ENCODE assay signal across 6 cellular contexts in the genomic region with DNA sequence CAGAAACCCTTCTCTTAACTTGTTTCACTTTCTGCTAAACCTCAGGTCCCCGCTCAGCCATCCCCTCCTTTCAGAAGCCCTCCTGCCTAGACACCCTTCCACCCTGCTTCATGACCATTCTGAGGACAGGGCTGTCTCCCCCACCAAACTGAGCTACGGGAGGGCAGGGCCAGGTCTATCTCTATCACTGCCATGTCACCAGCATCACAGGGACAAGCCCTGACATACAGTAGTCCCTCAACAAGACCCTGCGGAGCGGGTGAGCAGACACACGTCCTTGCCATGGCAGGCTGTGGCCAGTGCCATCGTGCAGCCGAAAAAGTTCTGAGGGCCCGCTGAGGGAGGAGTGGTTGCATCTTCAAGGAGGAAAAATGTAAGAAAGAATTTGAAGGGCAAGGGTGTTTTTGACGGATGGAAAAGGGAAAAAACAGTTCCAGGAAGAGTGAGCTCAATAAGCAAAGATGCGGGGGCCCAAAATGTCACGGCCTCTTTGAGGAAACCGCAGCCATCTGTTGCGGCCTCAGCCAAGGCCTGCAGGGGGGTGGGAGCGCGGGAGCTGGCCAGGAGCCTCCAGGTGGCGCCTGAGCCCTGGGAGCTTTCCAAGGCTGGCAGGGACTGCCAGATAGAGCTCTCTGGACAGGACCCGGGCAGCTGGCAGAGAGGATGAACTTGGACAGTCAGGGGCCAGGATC. TPM values are rescaled to one million over a fixed set of nuclear protein-coding genes. Genes with fewer than 3 reads are reported as not detected.
DNase-seq lines count a peak whose midpoint lies in the region; ATAC-seq lines count a peak whose summit lies in the region.

No MANE protein-coding gene starts in this region.

- no peaks in the 10 kb centered on the region for H3K36me3 ChIP-seq in muscle layer of colon (ENCODE audit: insufficient read depth, low read length)

- ATAC-seq in GM19328 (IDR thresholded peaks at IDR 0.05; ENCODE audit: unreplicated experiment) = no peak

- H3K9me3 Mint-ChIP-seq in activated naive CD8-positive, alpha-beta T cell treated with anti-CD3 and anti-CD28 coated beads for 36 hours = no peaks in the 10 kb centered on the region

- peak overlapping the region in 1 of 2 donors; percentile 16 for H3K4me3 ChIP-seq in muscle layer of colon (ENCODE audit: low read depth in 1 of 2, low read length in 2 of 2)

- H3K27me3 ChIP-seq in muscle layer of colon (ENCODE audit: control insufficient read depth in 1 of 2, insufficient read depth in 2 of 2, low read length in 2 of 2) = no peaks in the 10 kb centered on the region

- DNase-seq in ELR (ENCODE audit: low read depth) (peak; percentile 72), NCI-H1694 (lab: John Stamatoyannopoulos, UW) (peak; percentile 76), ureter (ENCODE audit: low spot score) (no peak)
- DNase-seq in activated naive CD8-positive, alpha-beta T cell treated with anti-CD3 and anti-CD28 coated beads for 36 hours = peak; percentile 81

- H3K4me1 ChIP-seq in muscle layer of colon (ENCODE audit: insufficient read depth, low read length) = peaks cover 51% of the 10 kb centered on the region

- H3K27ac ChIP-seq in muscle layer of colon (ENCODE audit: low read depth, low read length) = peak overlapping the region; percentile 19

- H3K9ac ChIP-seq in muscle layer of colon (ENCODE audit: low read length) = no peak overlapping the region

- peak overlapping the region; percentile 96 for H3K27ac Mint-ChIP-seq in activated naive CD8-positive, alpha-beta T cell treated with anti-CD3 and anti-CD28 coated beads for 36 hours

- H3K4me1 Mint-ChIP-seq in activated naive CD8-positive, alpha-beta T cell treated with anti-CD3 and anti-CD28 coated beads for 36 hours = peaks cover 73% of the 10 kb centered on the region

- no peaks in the 10 kb centered on the region for H3K27me3 Mint-ChIP-seq in activated naive CD8-positive, alpha-beta T cell treated with anti-CD3 and anti-CD28 coated beads for 36 hours

- H3K36me3 Mint-ChIP-seq in activated naive CD8-positive, alpha-beta T cell treated with anti-CD3 and anti-CD28 coated beads for 36 hours = peaks cover 38% of the 10 kb centered on the region

- peak overlapping the region; percentile 73 for H3K4me3 Mint-ChIP-seq in activated naive CD8-positive, alpha-beta T cell treated with anti-CD3 and anti-CD28 coated beads for 36 hours

- no peaks in the 10 kb centered on the region for H3K9me3 ChIP-seq in muscle layer of colon (ENCODE audit: low read length)

RNA-seq across cellular contexts. Expression of gene PTGIR, which starts 8.1 kb away (rescaled TPM):
- 10 to 100 TPM; 43.9 to 46.7 TPM for total RNA-seq in activated naive CD8-positive, alpha-beta T cell treated with anti-CD3 and anti-CD28 coated beads for 36 hours
- 3.5 TPM for total RNA-seq in ureter

RNA-seq across cellular contexts. Expression of gene CALM3, which starts 15.6 kb away (rescaled TPM):
- total RNA-seq in activated naive CD8-positive, alpha-beta T cell treated with anti-CD3 and anti-CD28 coated beads for 36 hours = 100 to 1,000 TPM; 567 TPM
- total RNA-seq in ureter = 253 TPM

RNA-seq across cellular contexts. Expression of gene GNG8, which starts 19.2 kb away (rescaled TPM):
- total RNA-seq in activated naive CD8-positive, alpha-beta T cell treated with anti-CD3 and anti-CD28 coated beads for 36 hours = 10 to 100 TPM; 20.4 to 21.3 TPM
- total RNA-seq in ureter = not detected

RNA-seq across cellular contexts. Expression of gene DACT3, which starts 44.2 kb away (rescaled TPM):
- total RNA-seq in activated naive CD8-positive, alpha-beta T cell treated with anti-CD3 and anti-CD28 coated beads for 36 hours = 1 to 10 TPM; 3.7 to 3.9 TPM
- 25.6 TPM for total RNA-seq in ureter

Comparison
In these comparisons a context has a peak if more than half of its experiments do, and no peak if none do; other contexts are left out.
1. RNA of gene GNG8, which starts 19.2 kb away (total RNA-seq): 20.4 to 21.3 TPM in activated naive CD8-positive, alpha-beta T cell treated with anti-CD3 and anti-CD28 coated beads for 36 hours; not detected in ureter (single experiment); every median in the first group is over 10 times any median in the second.